ENCODE assay signal across 21 cellular contexts in genomic region chr1:42927920-42928505, GRCh38. TPM values are rescaled to one million over a fixed set of nuclear protein-coding genes. Genes with fewer than 3 reads are reported as not detected.
DNase-seq lines count a peak whose midpoint lies in the region; ATAC-seq, FAIRE-seq and TF ChIP-seq lines count a peak whose summit lies in the region.
"Had no signal": no experiment of that assay in that cellular context is flagged by ENCODE, and none has a peak within 500 bp of the region (broad histone marks: within the 10 kb centered on the region; RNA-seq: fewer than 3 reads in every experiment).

No MANE protein-coding gene starts in this region.

- no peak for FAIRE-seq in frontal cortex (lab: Jason Lieb, UNC)
- FAIRE-seq: GM18507, small intestine had no signal

- H3K27me3 ChIP-seq in naive thymus-derived CD4-positive, alpha-beta T cell (ENCODE audit: control insufficient read depth in 2 of 2, insufficient read depth in 2 of 2, low read length in 2 of 2): no peaks in the 10 kb centered on the region

- H3K4me1 ChIP-seq in naive thymus-derived CD4-positive, alpha-beta T cell (ENCODE audit: control insufficient read depth in 2 of 2, insufficient read depth in 2 of 2, low read length in 2 of 2): peaks cover 43 to 45% of the 10 kb centered on the region in 2 donors

- peaks cover 57% of the 10 kb centered on the region for H3K4me1 Mint-ChIP-seq in T-helper 1 cell treated with Interleukin-12 subunit alpha and Interleukin-12 subunit beta and Interleukin-4 antibody, amounts not matched to agents 30 μg/mL and 1 μg/mL, for 36 hours (ENCODE audit: low read depth)
- peaks cover 90% of the 10 kb centered on the region for H3K4me1 Mint-ChIP-seq in activated CD8-positive, alpha-beta T cell treated with anti-CD3 and anti-CD28 coated beads, Interleukin-2, amount 10 ng/mL, durations not matched to agents 7 days and 5 days (ENCODE audit: low read depth)
- H3K4me1 Mint-ChIP-seq in naive thymus-derived CD4-positive, alpha-beta T cell: peaks cover 34 to 74% (median 63%) of the 10 kb centered on the region in 7 donors

- no peaks in the 10 kb centered on the region for H3K9me3 Mint-ChIP-seq in T-helper 1 cell treated with Interleukin-12 subunit alpha and Interleukin-12 subunit beta and Interleukin-4 antibody, amounts not matched to agents 30 μg/mL and 1 μg/mL, for 36 hours
- no peaks in the 10 kb centered on the region for H3K9me3 Mint-ChIP-seq in activated CD8-positive, alpha-beta T cell treated with anti-CD3 and anti-CD28 coated beads, Interleukin-2, amount 10 ng/mL, durations not matched to agents 7 days and 5 days (ENCODE audit: insufficient read depth)
- peaks cover 0 to 4% (median 0%) of the 10 kb centered on the region in 11 donors for H3K9me3 Mint-ChIP-seq in naive thymus-derived CD4-positive, alpha-beta T cell
- H3K9me3 Mint-ChIP-seq: naive B cell had no signal

- H3K36me3 Mint-ChIP-seq in T-helper 1 cell treated with Interleukin-12 subunit alpha and Interleukin-12 subunit beta and Interleukin-4 antibody, amounts not matched to agents 30 μg/mL and 1 μg/mL, for 36 hours (ENCODE audit: low read depth): peaks cover 53% of the 10 kb centered on the region
- peaks cover 72% of the 10 kb centered on the region for H3K36me3 Mint-ChIP-seq in activated CD8-positive, alpha-beta T cell treated with anti-CD3 and anti-CD28 coated beads, Interleukin-2, amount 10 ng/mL, durations not matched to agents 7 days and 5 days (ENCODE audit: low read depth)
- peaks cover 12 to 47% (median 20%) of the 10 kb centered on the region in 5 donors for H3K36me3 Mint-ChIP-seq in naive thymus-derived CD4-positive, alpha-beta T cell

- H3K4me3 Mint-ChIP-seq in T-helper 1 cell treated with Interleukin-12 subunit alpha and Interleukin-12 subunit beta and Interleukin-4 antibody, amounts not matched to agents 30 μg/mL and 1 μg/mL, for 36 hours: no peak overlapping the region
- no peak overlapping the region for H3K4me3 Mint-ChIP-seq in activated CD8-positive, alpha-beta T cell treated with anti-CD3 and anti-CD28 coated beads, Interleukin-2, amount 10 ng/mL, durations not matched to agents 7 days and 5 days
- H3K4me3 Mint-ChIP-seq in naive thymus-derived CD4-positive, alpha-beta T cell: peak overlapping the region in 1 of 10 donors; percentile 55
- H3K4me3 Mint-ChIP-seq: activated naive CD8-positive, alpha-beta T cell had no signal

- intact Hi-C loops in naive thymus-derived CD4-positive, alpha-beta T cell (cut with micrococcal nuclease): loop anchor here in 1 of 2 donors (10.0 kb wide), 1 partner anchor 437 kb away; the partner anchor contains the start of gene ELOVL1

- H3K27ac Mint-ChIP-seq in T-helper 1 cell treated with Interleukin-12 subunit alpha and Interleukin-12 subunit beta and Interleukin-4 antibody, amounts not matched to agents 30 μg/mL and 1 μg/mL, for 36 hours: peak overlapping the region; percentile 61
- peak overlapping the region; percentile 97 for H3K27ac Mint-ChIP-seq in activated CD8-positive, alpha-beta T cell treated with anti-CD3 and anti-CD28 coated beads, Interleukin-2, amount 10 ng/mL, durations not matched to agents 7 days and 5 days
- peak overlapping the region in 8 of 9 donors; percentile 41 to 78 (median 51) for H3K27ac Mint-ChIP-seq in naive thymus-derived CD4-positive, alpha-beta T cell
- H3K27ac Mint-ChIP-seq: activated naive CD8-positive, alpha-beta T cell had no signal

- peaks cover 28 to 58% (median 30%) of the 10 kb centered on the region in 3 experiments for H3K36me3 ChIP-seq in naive thymus-derived CD4-positive, alpha-beta T cell (ENCODE audit: control insufficient read depth in 2 of 3, insufficient read depth in 3 of 3, low read length in 3 of 3)

- H3K9me3 ChIP-seq in naive thymus-derived CD4-positive, alpha-beta T cell (ENCODE audit: control insufficient read depth in 2 of 3, low read length in 3 of 3): no peaks in the 10 kb centered on the region

- no peak overlapping the region for H3K27ac ChIP-seq in naive thymus-derived CD4-positive, alpha-beta T cell (ENCODE audit: low read depth, low read length)
- H3K27ac ChIP-seq: 22Rv1 had no signal

- H3K27me3 Mint-ChIP-seq in T-helper 1 cell treated with Interleukin-12 subunit alpha and Interleukin-12 subunit beta and Interleukin-4 antibody, amounts not matched to agents 30 μg/mL and 1 μg/mL, for 36 hours (ENCODE audit: low read depth): no peaks in the 10 kb centered on the region
- H3K27me3 Mint-ChIP-seq in activated CD8-positive, alpha-beta T cell treated with anti-CD3 and anti-CD28 coated beads, Interleukin-2, amount 10 ng/mL, durations not matched to agents 7 days and 5 days (ENCODE audit: low read depth): no peaks in the 10 kb centered on the region
- no peaks in the 10 kb centered on the region for H3K27me3 Mint-ChIP-seq in naive thymus-derived CD4-positive, alpha-beta T cell
- H3K27me3 Mint-ChIP-seq: activated naive CD8-positive, alpha-beta T cell; naive B cell had no signal

- TF ChIP-seq CTCF in GM13976 (IDR thresholded peaks at IDR 0.05; ENCODE audit: borderline replicate concordance, control extremely low read depth, extremely low read depth, insufficient read depth, missing control alignments): no peak

- CTCF ChIA-PET in activated CD8-positive, alpha-beta T cell treated with anti-CD3 and anti-CD28 coated beads, Interleukin-2, amount 10 ng/mL, durations not matched to agents 7 days and 5 days (lab: Charles Lee): interaction anchor here (1.5 to 2.3 kb wide), 2 partner anchors 22 to 146 kb away, joined by 3 to 7 read pairs; no protein-coding TSS in a partner anchor
- CTCF ChIA-PET in naive thymus-derived CD4-positive, alpha-beta T cell (lab: Charles Lee): interaction anchor here (1.3 to 1.5 kb wide), 2 partner anchors 25 to 146 kb away, joined by 4 to 5 read pairs; no protein-coding TSS in a partner anchor
- CTCF ChIA-PET in HEK293T (lab: Yijun Ruan, JAX): no interaction called here

- no peak for ATAC-seq in activated CD8-positive, alpha-beta T cell treated with anti-CD3 and anti-CD28 coated beads, Interleukin-2, amount 10 ng/mL, durations not matched to agents 7 days and 5 days
- no peak for ATAC-seq in naive thymus-derived CD4-positive, alpha-beta T cell
- ATAC-seq in HG02623 (IDR thresholded peaks at IDR 0.05; ENCODE audit: unreplicated experiment): no peak

- H3K4me3 ChIP-seq in naive thymus-derived CD4-positive, alpha-beta T cell (ENCODE audit: low read length): no peak overlapping the region

- POLR2A ChIA-PET in activated CD8-positive, alpha-beta T cell treated with anti-CD3 and anti-CD28 coated beads, Interleukin-2, amount 10 ng/mL, durations not matched to agents 7 days and 5 days (lab: Charles Lee): no interaction called here
- POLR2A ChIA-PET in naive thymus-derived CD4-positive, alpha-beta T cell (lab: Charles Lee): interaction anchor here (0.9 to 9.0 kb wide), 3 partner anchors 20 to 31 kb away, joined by 3 to 134 read pairs (median 3); no protein-coding TSS in a partner anchor
- POLR2A ChIA-PET in HEK293T (lab: Yijun Ruan, JAX): no interaction called here

- DNase-seq in T-helper 1 cell: no peak
- DNase-seq in GM13976 (ENCODE audit: low spot score): peak; percentile 11
- DNase-seq in activated CD8-positive, alpha-beta T cell treated with anti-CD3 and anti-CD28 coated beads, Interleukin-2, amount 10 ng/mL, durations not matched to agents 7 days and 5 days: no peak
- DNase-seq in naive thymus-derived CD4-positive, alpha-beta T cell: no peak
- DNase-seq in HEK293T (ENCODE audit: extremely low spot score): no peak
- no peak for DNase-seq in frontal cortex (ENCODE audit: low spot score in 2 of 2)
- DNase-seq: activated CD8-positive, alpha-beta memory T cell treated with anti-CD3 and anti-CD28 coated beads for 24 hours; cerebellar nuclear complex; GF-D8; glutamatergic neuron; GOT3; naive B cell; NCI-H187 treated with DMSO at 0.1 percent for 48 hours; NCI-H774; small intestine; T1000 had no signal

- in situ Hi-C loops in GM13976 (cut with MboI; ENCODE audit: low sequenced_read_pairs, unreplicated experiment): no loop called here

TF ChIP-seq in HEK293T, 16 proteins besides CTCF, POLR2A, EP300 and RAD21:
- no peak for TF ChIP-seq ZNF384 (IDR thresholded peaks at IDR 0.05)
- no peak for TF ChIP-seq FOXK2 (IDR thresholded peaks at IDR 0.05)
- no peak for TF ChIP-seq ARNT (IDR thresholded peaks at IDR 0.05)
- TF ChIP-seq FOXA1 (IDR thresholded peaks at IDR 0.05): no peak
- no peak for TF ChIP-seq ELF4 (IDR thresholded peaks at IDR 0.05)
- TF ChIP-seq HDGF (IDR thresholded peaks at IDR 0.05; ENCODE audit: borderline replicate concordance): no peak
- no peak for TF ChIP-seq L3MBTL2 (conservative IDR thresholded peaks at IDR 0.05)
TF ChIP-seq in HEK293T: peak in this region for 0.

RNA-seq across cellular contexts. Expression of gene SLC2A1, which starts 30.7 kb away (rescaled TPM):
- 100 to 1,000 TPM; 113 to 123 TPM for total RNA-seq in activated CD8-positive, alpha-beta T cell treated with anti-CD3 and anti-CD28 coated beads, Interleukin-2, amount 10 ng/mL, durations not matched to agents 7 days and 5 days
- total RNA-seq in naive thymus-derived CD4-positive, alpha-beta T cell: 100 to 1,000 TPM in 1 of 5 experiments, 10 to 100 TPM in 4; 43.6 to 123 (median 73.1) TPM
- 10 to 100 TPM; 16.6 to 18.6 TPM for polyA plus RNA-seq in naive thymus-derived CD4-positive, alpha-beta T cell
- total RNA-seq in frontal cortex: 28.1 TPM
